In the genomic region with DNA sequence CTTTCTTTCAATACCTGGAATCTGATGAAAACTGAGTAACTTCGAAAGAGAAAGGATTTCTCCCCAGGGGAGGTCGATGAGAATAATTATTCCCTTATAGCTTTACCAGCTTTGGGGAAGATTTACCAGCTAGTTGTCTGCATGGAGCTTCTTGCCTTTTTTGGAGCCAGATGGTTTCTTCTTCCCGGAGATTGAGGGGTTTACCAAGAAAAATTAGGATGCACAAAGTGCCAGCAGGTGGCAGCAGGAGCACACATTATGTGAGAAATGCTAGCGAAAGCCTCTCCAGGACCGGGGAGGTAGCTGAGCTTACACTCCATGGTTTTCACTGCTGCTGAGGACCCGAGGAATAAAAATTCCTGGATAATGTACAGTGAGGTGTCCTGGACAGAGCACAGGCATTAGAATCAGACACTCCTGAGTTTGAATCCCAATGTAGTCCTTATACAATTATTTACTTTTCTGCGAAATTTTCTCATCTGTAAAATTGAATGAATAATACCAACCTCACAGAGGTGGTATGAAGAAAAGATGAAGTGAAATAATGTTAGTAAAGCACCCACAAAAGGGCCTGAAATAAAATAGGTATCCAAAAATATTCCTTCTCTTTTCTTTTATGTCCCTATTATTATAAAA, we compare ENCODE assay signal across 8 cellular contexts. TPM values are rescaled to one million over a fixed set of nuclear protein-coding genes. Genes with fewer than 3 reads are reported as not detected.
DNase-seq lines count a peak whose midpoint lies in the region; ATAC-seq, FAIRE-seq and TF ChIP-seq lines count a peak whose summit lies in the region.

No MANE protein-coding gene starts in this region.

- H3K79me2 ChIP-seq in HepG2 (ENCODE audit: insufficient read depth, low read length), result no peaks in the 10 kb centered on the region

- TF ChIP-seq RAD21 in HepG2 (CRISPR knock-in tag; IDR thresholded peaks at IDR 0.05), result peak; percentile 83

- H3K4me2 ChIP-seq in HepG2 (ENCODE audit: low read depth, low read length), result no peak overlapping the region

- H3K9me3 ChIP-seq in HepG2 (ENCODE audit: low read length), result no peaks in the 10 kb centered on the region

- peak; percentile 57 for TF ChIP-seq CTCF in coronary artery (IDR thresholded peaks at IDR 0.05)
- TF ChIP-seq CTCF in HepG2 (CRISPR knock-in tag; IDR thresholded peaks at IDR 0.05), result peak; percentile 89

- WGBS in HepG2 (ENCODE audit: low lambda C conversion rate), result 0% methylated on average over 7 of the region's 7 CpGs

- POLR2A ChIA-PET in HEK293T (lab: Yijun Ruan, JAX), result interaction anchor here (1.6 kb wide), 1 partner anchor 45 kb away, joined by 6 read pairs; a partner anchor contains a TSS
- POLR2A ChIA-PET in HepG2 (lab: Yijun Ruan, JAX), result interaction anchor here (1.2 kb wide), 1 partner anchor 45 kb away, joined by 3 read pairs; a partner anchor contains a TSS

- H3K9ac ChIP-seq in HepG2 (ENCODE audit: insufficient read depth, low read depth, low read length), result no peak overlapping the region

- peaks cover 0 to 2% of the 10 kb centered on the region in 2 experiments; a peak in 1 of 5 replicates for H3K27me3 ChIP-seq in HepG2 (ENCODE audit: control insufficient read depth in 1 of 2, insufficient read depth in 2 of 2, low read length in 2 of 2)

- H3K4me3 ChIP-seq in coronary artery (no peak overlapping the region), HepG2 (replicated peaks in 1 of 3; ENCODE audit: insufficient read depth in 1 of 3, low read depth in 2 of 3, low read length in 3 of 3) (no peak overlapping the region)

- TF ChIP-seq EP300 in HepG2 (IDR thresholded peaks at IDR 0.05; ENCODE audit: low read depth in 2 of 2, low read length in 2 of 2), result no peak
- TF ChIP-seq EP300 in HepG2 (CRISPR knock-in tag; IDR thresholded peaks at IDR 0.05; ENCODE audit: borderline replicate concordance), result no peak

- DNase-seq in AML-193 (lab: John Stamatoyannopoulos, UW), result peak; percentile 37 to 45
- peak; percentile 73 for DNase-seq in HEK293T (ENCODE audit: extremely low spot score)
- peak; percentile 81 for DNase-seq in NCI-H460 (ENCODE audit: extremely low read depth, low read depth)
- peak; percentile 65 to 73 for DNase-seq in activated CD4-positive, alpha-beta T cell treated with anti-CD3 and anti-CD28 coated beads for 4 hours
- peak; percentile 80 for DNase-seq in coronary artery (ENCODE audit: low spot score)
- DNase-seq in HepG2 (ENCODE audit: low spot score), result peak; percentile 78
- DNase-seq in stimulated activated CD4-positive, alpha-beta T cell treated with anti-CD3 and anti-CD28 coated beads, Interleukin-4, amount 100 ng/mL, for 48 hours (ENCODE audit: low read depth in 2 of 2), result peak; percentile 49 to 62

- H4K20me1 ChIP-seq in HepG2 (ENCODE audit: insufficient read depth, low read length), result no peaks in the 10 kb centered on the region

- no peaks in the 10 kb centered on the region for H3K36me3 ChIP-seq in HepG2 (replicated peaks in 1 of 2; ENCODE audit: control insufficient read depth in 1 of 2, insufficient read depth in 2 of 2, low read length in 2 of 2)

- in situ Hi-C loops in HepG2 (cut with HindIII; ENCODE audit: extremely low pct_ligation_motif_present, low pct_unique_long_range_greater_than_20kb), result loop anchor here (25.0 kb wide), 2 partner anchors 156 to 256 kb away; no protein-coding TSS in a partner anchor

- H3K27ac ChIP-seq in coronary artery, result no peak overlapping the region
- H3K27ac ChIP-seq in HepG2 (ENCODE audit: extremely low read length, insufficient read depth, low read length), result no peak overlapping the region

- no peak for TF ChIP-seq POLR2A in HepG2 (IDR thresholded peaks at IDR 0.05; ENCODE audit: insufficient read depth in 1 of 2, low read depth in 2 of 2, low read length in 2 of 2)

- intact Hi-C loops in HepG2 (cut with micrococcal nuclease; ENCODE audit: unreplicated experiment), result loop anchor here (1.0 to 5.0 kb wide), 5 partner anchors 46 to 563 kb away; a partner anchor contains a TSS

- H2AFZ ChIP-seq in HepG2 (ENCODE audit: low read length), result no peak overlapping the region

- FAIRE-seq in HepG2 (lab: Jason Lieb, UNC), result peak; percentile 83

- peak; percentile 87 for ATAC-seq in HepG2
- ATAC-seq in HG03196 (IDR thresholded peaks at IDR 0.05; ENCODE audit: unreplicated experiment), result no peak

- CTCF ChIA-PET in HEK293T (lab: Yijun Ruan, JAX) (interaction anchor here (0.5 to 2.1 kb wide), 20 partner anchors 9 to 817 kb away, joined by 3 to 11 read pairs (median 4); a partner anchor contains a TSS), HepG2 (lab: Yijun Ruan, JAX; ENCODE audit: low intra/inter-chr PET ratio, low total read pairs) (interaction anchor here (0.7 to 3.4 kb wide), 4 partner anchors 81 to 564 kb away, joined by 3 to 19 read pairs (median 10); no protein-coding TSS in a partner anchor)

- H3K4me1 ChIP-seq in HepG2 (ENCODE audit: insufficient read depth, low read length), result no peaks in the 10 kb centered on the region

- BruUV-seq in HepG2 (replicated peaks; lab: Mats Ljungman, UMichigan), result no TSS peak

TF ChIP-seq in HEK293T, 16 proteins besides CTCF, POLR2A, EP300 and RAD21:
- TF ChIP-seq ZNF384 (IDR thresholded peaks at IDR 0.05) (no peak), CTBP1 (IDR thresholded peaks at IDR 0.05; ENCODE audit: borderline replicate concordance) (no peak), LEF1 (IDR thresholded peaks at IDR 0.05; ENCODE audit: borderline replicate concordance) (no peak), ARNT (IDR thresholded peaks at IDR 0.05) (no peak), SUZ12 (IDR thresholded peaks at IDR 0.05) (no peak), FOXK2 (IDR thresholded peaks at IDR 0.05) (no peak), FOXA1 (IDR thresholded peaks at IDR 0.05) (no peak), ELF4 (IDR thresholded peaks at IDR 0.05) (no peak), NFRKB (IDR thresholded peaks at IDR 0.05) (no peak)

TF ChIP-seq in HepG2, 621 proteins besides CTCF, POLR2A, EP300 and RAD21 (continues in another document):
- TF ChIP-seq ZNF839 (CRISPR knock-in tag; IDR thresholded peaks at IDR 0.05; ENCODE audit: borderline replicate concordance), result no peak
- TF ChIP-seq PAWR (CRISPR knock-in tag; IDR thresholded peaks at IDR 0.05; ENCODE audit: borderline replicate concordance), result no peak
- TF ChIP-seq NFIB (CRISPR knock-in tag; IDR thresholded peaks at IDR 0.05; ENCODE audit: borderline replicate concordance), result no peak
- TF ChIP-seq MBNL3 (CRISPR knock-in tag; conservative IDR thresholded peaks at IDR 0.05), result no peak
- TF ChIP-seq, protein P1, sequence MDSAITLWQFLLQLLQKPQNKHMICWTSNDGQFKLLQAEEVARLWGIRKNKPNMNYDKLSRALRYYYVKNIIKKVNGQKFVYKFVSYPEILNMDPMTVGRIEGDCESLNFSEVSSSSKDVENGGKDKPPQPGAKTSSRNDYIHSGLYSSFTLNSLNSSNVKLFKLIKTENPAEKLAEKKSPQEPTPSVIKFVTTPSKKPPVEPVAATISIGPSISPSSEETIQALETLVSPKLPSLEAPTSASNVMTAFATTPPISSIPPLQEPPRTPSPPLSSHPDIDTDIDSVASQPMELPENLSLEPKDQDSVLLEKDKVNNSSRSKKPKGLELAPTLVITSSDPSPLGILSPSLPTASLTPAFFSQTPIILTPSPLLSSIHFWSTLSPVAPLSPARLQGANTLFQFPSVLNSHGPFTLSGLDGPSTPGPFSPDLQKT (CRISPR knock-in tag; IDR thresholded peaks at IDR 0.05; ENCODE audit: borderline replicate concordance), result no peak
- no peak for TF ChIP-seq SMAD9 (CRISPR knock-in tag; IDR thresholded peaks at IDR 0.05)
- TF ChIP-seq, protein P2, sequence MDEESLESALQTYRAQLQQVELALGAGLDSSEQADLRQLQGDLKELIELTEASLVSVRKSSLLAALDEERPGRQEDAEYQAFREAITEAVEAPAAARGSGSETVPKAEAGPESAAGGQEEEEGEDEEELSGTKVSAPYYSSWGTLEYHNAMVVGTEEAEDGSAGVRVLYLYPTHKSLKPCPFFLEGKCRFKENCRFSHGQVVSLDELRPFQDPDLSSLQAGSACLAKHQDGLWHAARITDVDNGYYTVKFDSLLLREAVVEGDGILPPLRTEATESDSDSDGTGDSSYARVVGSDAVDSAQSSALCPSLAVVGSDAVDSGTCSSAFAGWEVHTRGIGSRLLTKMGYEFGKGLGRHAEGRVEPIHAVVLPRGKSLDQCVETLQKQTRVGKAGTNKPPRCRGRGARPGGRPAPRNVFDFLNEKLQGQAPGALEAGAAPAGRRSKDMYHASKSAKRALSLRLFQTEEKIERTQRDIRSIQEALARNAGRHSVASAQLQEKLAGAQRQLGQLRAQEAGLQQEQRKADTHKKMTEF (CRISPR knock-in tag; IDR thresholded peaks at IDR 0.05), result no peak
- TF ChIP-seq U2AF2 (IDR thresholded peaks at IDR 0.05; ENCODE audit: low read depth, low read length), result no peak
- no peak for TF ChIP-seq PRPF4 (IDR thresholded peaks at IDR 0.05; ENCODE audit: low read depth, low read length, poor library complexity, severe bottlenecking)
- 0 out of 2 replicates have a peak, but pooled peaks have one; percentile 32 for TF ChIP-seq KDM2A (CRISPR knock-in tag; IDR thresholded peaks at IDR 0.05; ENCODE audit: borderline replicate concordance, low read depth)

RNA-seq across cellular contexts. Expression of a gene that starts 46.0 kb away (rescaled TPM):
- 7.7 and 9.7 TPM in 2 replicates for total RNA-seq in NCI-H460 (2014; rRNA removed; shearing (Covaris generic))
- 3.5 and 8.6 TPM in 2 replicates for polyA plus RNA-seq in NCI-H460 (2014; cell fraction: nucleus; rRNA removed)
- total RNA-seq in HepG2 (2016; rRNA removed; fragmentation: Illumina TruSeq; extraction: Trizol), result 9.1 and 10.5 TPM in 2 replicates
- total RNA-seq in HepG2 (2016; cell fraction: cytosol; rRNA removed; fragmentation: Illumina TruSeq; extraction: Trizol; ENCODE audit: low read depth), result 1.8 and 2.2 TPM in 2 replicates
- total RNA-seq in HepG2 (2016; cell fraction: insoluble cytoplasmic fraction; rRNA removed; fragmentation: Illumina TruSeq; extraction: Trizol), result 8.6 and 9.5 TPM in 2 replicates
- total RNA-seq in HepG2 (2016; cell fraction: membrane; rRNA removed; fragmentation: Illumina TruSeq; extraction: Trizol), result 3.8 and 4.3 TPM in 2 replicates
- 7.8 and 8.1 TPM in 2 replicates for total RNA-seq in HepG2 (2016; cell fraction: nucleus; rRNA removed; fragmentation: Illumina TruSeq; extraction: Trizol)
- 5.2 and 5.9 TPM in 2 replicates for polyA plus RNA-seq in HepG2 (2011; rRNA removed)
- 4.1 and 4.7 TPM in 2 replicates for polyA plus RNA-seq in HepG2 (2011; cell fraction: cytosol; rRNA removed)
- 4.3 and 5.3 TPM in 2 replicates for polyA plus RNA-seq in HepG2 (2011; cell fraction: nucleus; rRNA removed)
- polyA plus RNA-seq in HepG2 (2012), result 4.4 and 5.2 TPM in 2 replicates
- 2.5 and 3.0 TPM in 2 replicates for polyA plus RNA-seq in HepG2 (2016; cell fraction: cytosol; fragmentation: Illumina TruSeq; extraction: Trizol; ENCODE audit: low read depth)
- 12.6 and 15.7 TPM in 2 replicates for polyA plus RNA-seq in HepG2 (2016; cell fraction: insoluble cytoplasmic fraction; fragmentation: Illumina TruSeq; extraction: Trizol; ENCODE audit: low read depth)
- polyA plus RNA-seq in HepG2 (2016; cell fraction: membrane; fragmentation: Illumina TruSeq; extraction: Trizol; ENCODE audit: low read depth), result 3.6 and 4.7 TPM in 2 replicates
- polyA plus RNA-seq in HepG2 (2016; cell fraction: nucleus; fragmentation: Illumina TruSeq; extraction: Trizol; ENCODE audit: insufficient read depth, low read depth), result 9.2 and 10.3 TPM in 2 replicates
- 9.6 and 41.7 TPM in 2 replicates for polyA minus RNA-seq in HepG2 (2011; rRNA and poly(A)+ RNA removed; ENCODE audit: low replicate concordance)
- polyA minus RNA-seq in HepG2 (2011; cell fraction: cytosol; rRNA and poly(A)+ RNA removed), result 5.2 and 5.6 TPM in 2 replicates
- polyA minus RNA-seq in HepG2 (2011; cell fraction: nucleus; rRNA and poly(A)+ RNA removed), result 8.2 and 10.3 TPM in 2 replicates
